Comparison of ENCODE assay signal across 1 cellular context in the genomic region with DNA sequence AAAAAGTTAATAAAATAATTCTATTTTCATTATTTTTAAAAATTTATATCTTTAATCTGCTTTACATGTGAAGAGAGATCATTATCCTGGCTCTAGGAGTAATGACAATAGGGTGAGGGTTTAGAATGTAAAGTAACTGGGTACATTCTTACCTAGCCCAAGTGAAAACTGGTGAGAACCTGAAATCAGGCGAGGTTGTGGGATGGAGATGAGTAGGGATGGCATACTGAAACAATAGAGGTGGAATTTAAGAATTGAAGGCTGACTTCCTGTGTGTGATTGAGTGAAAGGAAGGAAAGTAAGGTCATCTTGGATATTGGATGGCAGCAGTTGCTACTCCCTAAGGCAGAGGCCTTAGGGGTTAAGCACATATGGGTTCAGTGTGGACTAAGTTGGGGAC.
TF ChIP-seq lines count a peak whose summit lies in the region.

No MANE protein-coding gene starts in this region.

TF ChIP-seq in WTC11, 78 proteins besides CTCF, POLR2A, EP300 and RAD21 (continued from another document):
- TF ChIP-seq, protein P1, sequence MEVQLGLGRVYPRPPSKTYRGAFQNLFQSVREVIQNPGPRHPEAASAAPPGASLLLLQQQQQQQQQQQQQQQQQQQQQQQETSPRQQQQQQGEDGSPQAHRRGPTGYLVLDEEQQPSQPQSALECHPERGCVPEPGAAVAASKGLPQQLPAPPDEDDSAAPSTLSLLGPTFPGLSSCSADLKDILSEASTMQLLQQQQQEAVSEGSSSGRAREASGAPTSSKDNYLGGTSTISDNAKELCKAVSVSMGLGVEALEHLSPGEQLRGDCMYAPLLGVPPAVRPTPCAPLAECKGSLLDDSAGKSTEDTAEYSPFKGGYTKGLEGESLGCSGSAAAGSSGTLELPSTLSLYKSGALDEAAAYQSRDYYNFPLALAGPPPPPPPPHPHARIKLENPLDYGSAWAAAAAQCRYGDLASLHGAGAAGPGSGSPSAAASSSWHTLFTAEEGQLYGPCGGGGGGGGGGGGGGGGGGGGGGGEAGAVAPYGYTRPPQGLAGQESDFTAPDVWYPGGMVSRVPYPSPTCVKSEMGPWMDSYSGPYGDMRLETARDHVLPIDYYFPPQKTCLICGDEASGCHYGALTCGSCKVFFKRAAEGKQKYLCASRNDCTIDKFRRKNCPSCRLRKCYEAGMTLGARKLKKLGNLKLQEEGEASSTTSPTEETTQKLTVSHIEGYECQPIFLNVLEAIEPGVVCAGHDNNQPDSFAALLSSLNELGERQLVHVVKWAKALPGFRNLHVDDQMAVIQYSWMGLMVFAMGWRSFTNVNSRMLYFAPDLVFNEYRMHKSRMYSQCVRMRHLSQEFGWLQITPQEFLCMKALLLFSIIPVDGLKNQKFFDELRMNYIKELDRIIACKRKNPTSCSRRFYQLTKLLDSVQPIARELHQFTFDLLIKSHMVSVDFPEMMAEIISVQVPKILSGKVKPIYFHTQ (CRISPR knock-in tag; IDR thresholded peaks at IDR 0.05): no peak
- TF ChIP-seq, protein P2, sequence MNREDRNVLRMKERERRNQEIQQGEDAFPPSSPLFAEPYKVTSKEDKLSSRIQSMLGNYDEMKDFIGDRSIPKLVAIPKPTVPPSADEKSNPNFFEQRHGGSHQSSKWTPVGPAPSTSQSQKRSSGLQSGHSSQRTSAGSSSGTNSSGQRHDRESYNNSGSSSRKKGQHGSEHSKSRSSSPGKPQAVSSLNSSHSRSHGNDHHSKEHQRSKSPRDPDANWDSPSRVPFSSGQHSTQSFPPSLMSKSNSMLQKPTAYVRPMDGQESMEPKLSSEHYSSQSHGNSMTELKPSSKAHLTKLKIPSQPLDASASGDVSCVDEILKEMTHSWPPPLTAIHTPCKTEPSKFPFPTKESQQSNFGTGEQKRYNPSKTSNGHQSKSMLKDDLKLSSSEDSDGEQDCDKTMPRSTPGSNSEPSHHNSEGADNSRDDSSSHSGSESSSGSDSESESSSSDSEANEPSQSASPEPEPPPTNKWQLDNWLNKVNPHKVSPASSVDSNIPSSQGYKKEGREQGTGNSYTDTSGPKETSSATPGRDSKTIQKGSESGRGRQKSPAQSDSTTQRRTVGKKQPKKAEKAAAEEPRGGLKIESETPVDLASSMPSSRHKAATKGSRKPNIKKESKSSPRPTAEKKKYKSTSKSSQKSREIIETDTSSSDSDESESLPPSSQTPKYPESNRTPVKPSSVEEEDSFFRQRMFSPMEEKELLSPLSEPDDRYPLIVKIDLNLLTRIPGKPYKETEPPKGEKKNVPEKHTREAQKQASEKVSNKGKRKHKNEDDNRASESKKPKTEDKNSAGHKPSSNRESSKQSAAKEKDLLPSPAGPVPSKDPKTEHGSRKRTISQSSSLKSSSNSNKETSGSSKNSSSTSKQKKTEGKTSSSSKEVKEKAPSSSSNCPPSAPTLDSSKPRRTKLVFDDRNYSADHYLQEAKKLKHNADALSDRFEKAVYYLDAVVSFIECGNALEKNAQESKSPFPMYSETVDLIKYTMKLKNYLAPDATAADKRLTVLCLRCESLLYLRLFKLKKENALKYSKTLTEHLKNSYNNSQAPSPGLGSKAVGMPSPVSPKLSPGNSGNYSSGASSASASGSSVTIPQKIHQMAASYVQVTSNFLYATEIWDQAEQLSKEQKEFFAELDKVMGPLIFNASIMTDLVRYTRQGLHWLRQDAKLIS (CRISPR knock-in tag; IDR thresholded peaks at IDR 0.05; ENCODE audit: borderline replicate concordance): no peak
- TF ChIP-seq, protein P3, sequence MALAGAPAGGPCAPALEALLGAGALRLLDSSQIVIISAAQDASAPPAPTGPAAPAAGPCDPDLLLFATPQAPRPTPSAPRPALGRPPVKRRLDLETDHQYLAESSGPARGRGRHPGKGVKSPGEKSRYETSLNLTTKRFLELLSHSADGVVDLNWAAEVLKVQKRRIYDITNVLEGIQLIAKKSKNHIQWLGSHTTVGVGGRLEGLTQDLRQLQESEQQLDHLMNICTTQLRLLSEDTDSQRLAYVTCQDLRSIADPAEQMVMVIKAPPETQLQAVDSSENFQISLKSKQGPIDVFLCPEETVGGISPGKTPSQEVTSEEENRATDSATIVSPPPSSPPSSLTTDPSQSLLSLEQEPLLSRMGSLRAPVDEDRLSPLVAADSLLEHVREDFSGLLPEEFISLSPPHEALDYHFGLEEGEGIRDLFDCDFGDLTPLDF (CRISPR knock-in tag; IDR thresholded peaks at IDR 0.05): no peak
- TF ChIP-seq GRHL2 (CRISPR knock-in tag; IDR thresholded peaks at IDR 0.05; ENCODE audit: insufficient replicate concordance, severe bottlenecking) (no peak), ELF4 (CRISPR knock-in tag; IDR thresholded peaks at IDR 0.05; ENCODE audit: low read depth) (no peak)
TF ChIP-seq in WTC11: peak in this region for 0.
